Comparison of ENCODE assay signal across 22 cellular contexts in genomic region chr14:22220427-22220826, GRCh38.
A peak's percentile ranks its signal among the peaks of the same experiment; 100 is the strongest.
DNase-seq lines count a peak whose midpoint lies in the region; ATAC-seq, FAIRE-seq and TF ChIP-seq lines count a peak whose summit lies in the region.
"Had no signal": no experiment of that assay in that cellular context is flagged by ENCODE, and none has a peak within 500 bp of the region (broad histone marks: within the 10 kb centered on the region; RNA-seq: fewer than 3 reads in every experiment).

No MANE protein-coding gene starts in this region.

- H3K36me3 ChIP-seq in GM23248 (ENCODE audit: low read depth) (no peaks in the 10 kb centered on the region), OCI-LY7 (ENCODE audit: insufficient read depth, low read length) (no peaks in the 10 kb centered on the region), bronchial epithelial cell (ENCODE audit: control insufficient read depth, insufficient read depth, low read length) (no peaks in the 10 kb centered on the region), kidney (ENCODE audit: control insufficient read depth in 1 of 2, insufficient read depth in 2 of 2, low read length in 2 of 2) (no peaks in the 10 kb centered on the region)
- H3K36me3 ChIP-seq: esophagus muscularis mucosa, heart right ventricle, prostate gland had no signal

- in situ Hi-C loops in GM23248 (cut with MboI) = no loop called here

- H3K9me2 ChIP-seq in GM23248 (ENCODE audit: insufficient read depth) (no peaks in the 10 kb centered on the region), OCI-LY7 (ENCODE audit: insufficient read depth, low read length) (no peaks in the 10 kb centered on the region)

- H3K4me2 ChIP-seq in GM23248 (ENCODE audit: unreplicated experiment) (no peak overlapping the region), OCI-LY7 (ENCODE audit: low read length) (no peak overlapping the region)
- H3K4me2 ChIP-seq: smooth muscle cell had no signal

- H2AFZ ChIP-seq in GM23248 (no peak overlapping the region), OCI-LY7 (ENCODE audit: low read length) (no peak overlapping the region)

- H3K4me3 ChIP-seq in GM23248 (no peak overlapping the region), OCI-LY7 (ENCODE audit: low read depth, low read length, poor library complexity, severe bottlenecking) (no peak overlapping the region), bronchial epithelial cell (ENCODE audit: low read depth, low read length) (no peak overlapping the region), kidney (ENCODE audit: low read length in 2 of 2) (no peak overlapping the region)
- H3K4me3 ChIP-seq: esophagus muscularis mucosa, heart right ventricle, prostate gland, smooth muscle cell had no signal

- CTCF ChIA-PET in OCI-LY7 (lab: Charles Lee; ENCODE audit: unreplicated experiment) = no interaction called here

- BruUV-seq in OCI-LY7 (replicated peaks; lab: Mats Ljungman, UMichigan) = no TSS peak

- 0% methylated on average over 1 of the region's 1 CpG for WGBS in GM23248 (ENCODE audit: low coverage in 1 of 2, low lambda C conversion rate in 2 of 2, missing lambda C conversion rate in 2 of 2), 2 experiments

- peaks cover 2% of the 10 kb centered on the region; the same call in 1 of the 2 replicates for H3F3A ChIP-seq in GM23248 (ENCODE audit: insufficient read depth)

- H3K27me3 ChIP-seq in GM23248 (replicated peaks; ENCODE audit: insufficient read depth) (no peaks in the 10 kb centered on the region), bronchial epithelial cell (ENCODE audit: control insufficient read depth, insufficient read depth, low read length) (no peaks in the 10 kb centered on the region)
- H3K27me3 ChIP-seq: esophagus muscularis mucosa had no signal

- POLR2A ChIA-PET in OCI-LY7 (lab: Charles Lee) = no interaction called here

- H4K20me1 ChIP-seq in GM23248 (ENCODE audit: insufficient read depth) (no peaks in the 10 kb centered on the region), OCI-LY7 (ENCODE audit: insufficient read depth, low read length) (no peaks in the 10 kb centered on the region)

- H3K27ac ChIP-seq in GM23248 (no peak overlapping the region), OCI-LY7 (ENCODE audit: low read depth, low read length, poor library complexity, severe bottlenecking) (no peak overlapping the region), kidney (ENCODE audit: low read depth in 2 of 2, low read length in 2 of 2) (no peak overlapping the region)
- H3K27ac ChIP-seq: esophagus muscularis mucosa, heart right ventricle, prostate gland had no signal

- intact Hi-C loops in OCI-LY7 (cut with micrococcal nuclease; ENCODE audit: unreplicated experiment) (no loop called here), kidney (cut with DNase I) (no loop called here)

- TF ChIP-seq CTCF in OCI-LY7 (conservative IDR thresholded peaks at IDR 0.05; ENCODE audit: low read length) (0 out of 2 replicates have a peak, but pooled peaks have one; percentile 35), bronchial epithelial cell (IDR thresholded peaks at IDR 0.05; ENCODE audit: insufficient read depth, low read length, severe bottlenecking) (peak; percentile 13), kidney (IDR thresholded peaks at IDR 0.05; ENCODE audit: borderline replicate concordance, extremely low read depth, insufficient read depth) (no peak)

- FAIRE-seq in bronchial epithelial cell (lab: Jason Lieb, UNC) (no peak), kidney (lab: Jason Lieb, UNC) (no peak)
- FAIRE-seq: HTR-8/SVneo, urothelium cell line had no signal

- H3K79me2 ChIP-seq in GM23248 (ENCODE audit: insufficient read depth) (no peaks in the 10 kb centered on the region), OCI-LY7 (ENCODE audit: insufficient read depth, low read depth, low read length) (no peaks in the 10 kb centered on the region)

- H3K9ac ChIP-seq in GM23248 = no peak overlapping the region
- no peak overlapping the region for H3K9ac ChIP-seq in kidney (ENCODE audit: low read length in 2 of 2)

- DNase-seq in GM23248 = peak; percentile 10
- DNase-seq in OCI-LY7 (ENCODE audit: low spot score) = no peak
- peak; percentile 49 for DNase-seq in bronchial epithelial cell (ENCODE audit: low read depth)
- peak; percentile 26 for DNase-seq in kidney glomerular epithelial cell (lab: John Stamatoyannopoulos, UW)
- DNase-seq in kidney = no peak
- DNase-seq: activated CD4-positive, alpha-beta T cell treated with anti-CD3 and anti-CD28 coated beads, Interleukin-2, amount 50 U/mL, for 48 hours; activated naive CD4-positive, alpha-beta T cell; dermis blood vessel endothelial cell; heart right ventricle; NCI-H1436 treated with DMSO at 0.1 percent for 48 hours; NCI-H748 treated with DMSO at 0.1 percent for 48 hours; stimulated activated CD4-positive, alpha-beta T cell treated with anti-CD3 and anti-CD28 coated beads, Interleukin-4, amount 100 ng/mL, for 24 hours had no signal

- peaks cover 2% of the 10 kb centered on the region for H3K4me1 ChIP-seq in GM23248 (ENCODE audit: insufficient read depth)
- no peaks in the 10 kb centered on the region for H3K4me1 ChIP-seq in OCI-LY7 (ENCODE audit: insufficient read depth, low read length, poor library complexity, severe bottlenecking)
- no peaks in the 10 kb centered on the region for H3K4me1 ChIP-seq in kidney (ENCODE audit: control insufficient read depth in 1 of 2, insufficient read depth in 1 of 2, low read depth in 1 of 2, low read length in 2 of 2)
- H3K4me1 ChIP-seq: heart right ventricle, prostate gland had no signal

- H3K9me3 ChIP-seq in GM23248 (ENCODE audit: low read depth) (no peaks in the 10 kb centered on the region), OCI-LY7 (ENCODE audit: low read length) (no peaks in the 10 kb centered on the region), kidney (ENCODE audit: control insufficient read depth in 1 of 2, low read length in 2 of 2) (no peaks in the 10 kb centered on the region)
- H3K9me3 ChIP-seq: esophagus muscularis mucosa, heart right ventricle, prostate gland had no signal

- ATAC-seq in HG02588 (IDR thresholded peaks at IDR 0.05; ENCODE audit: unreplicated experiment) (no peak), GM19351 (IDR thresholded peaks at IDR 0.05; ENCODE audit: unreplicated experiment) (no peak), GM18502 (IDR thresholded peaks at IDR 0.05; ENCODE audit: poor library complexity, unreplicated experiment) (no peak)
- ATAC-seq: heart right ventricle; natural killer cell treated with Interleukin-12 subunit alpha and Interleukin-12 subunit beta and Interleukin-15 and Interleukin-18, amount 100 ng/mL, for 72 hours; Panc1 had no signal

Comparison
In these comparisons a context has a peak if more than half of its experiments do, and no peak if none do; other contexts are left out.
1. DNase-seq: peak in GM23248 (single experiment), bronchial epithelial cell (single experiment) and kidney glomerular epithelial cell (single experiment); none in OCI-LY7 (single experiment) and kidney (single experiment).